In the genomic region with DNA sequence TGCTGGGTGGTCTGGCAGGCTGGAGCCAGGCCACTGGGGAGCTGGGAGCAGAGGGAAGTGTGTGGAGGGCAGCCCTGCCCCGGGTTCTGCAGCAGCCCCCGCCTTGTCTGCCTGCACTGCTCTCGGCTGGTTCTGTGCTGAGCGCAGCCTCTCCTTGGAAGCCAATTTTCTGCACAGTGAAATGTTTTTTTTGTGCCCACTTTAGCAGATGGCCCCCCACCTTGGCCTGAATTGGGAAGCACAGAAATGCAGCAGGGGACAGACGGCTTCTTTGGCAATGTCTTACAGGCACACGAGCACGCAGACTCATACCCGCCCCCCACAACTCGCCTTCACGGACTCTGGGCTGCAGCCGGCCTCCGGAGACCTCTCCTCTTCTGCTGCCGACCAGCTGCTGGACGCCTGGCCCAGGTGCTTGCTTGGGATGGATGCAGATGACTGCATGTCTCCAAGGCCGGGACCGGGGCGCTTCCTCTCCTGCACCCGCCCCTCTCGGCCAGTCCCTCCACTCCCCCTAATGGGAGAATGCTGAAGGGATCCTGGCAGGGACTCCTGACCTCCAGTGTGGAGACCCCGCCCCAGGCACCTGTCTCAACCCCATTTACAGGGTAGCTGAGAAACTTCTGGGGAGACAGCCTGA, we compare ENCODE assay signal across 23 cellular contexts. TPM values are rescaled to one million over a fixed set of nuclear protein-coding genes. Genes with fewer than 3 reads are reported as not detected.
"Had no signal": no experiment of that assay in that cellular context is flagged by ENCODE, and none has a peak within 500 bp of the region (broad histone marks: within the 10 kb centered on the region; RNA-seq: fewer than 3 reads in every experiment).

No MANE protein-coding gene starts in this region.

- DNase-seq: erythroblast; foreskin keratinocyte; kidney; left cardiac atrium; left ventricle myocardium inferior; lower lobe of right lung; occipital lobe; retina; stimulated activated CD4-positive, alpha-beta T cell treated with anti-CD3 and anti-CD28 coated beads, Interleukin-12 subunit alpha, Interleukin-12 subunit beta, amount 100 ng/mL, for 4 hours; stimulated activated naive CD4-positive, alpha-beta T cell; stomach; uterus had no signal

- H3K4me1 Mint-ChIP-seq: mesothelial cell of epicardium had no signal

- H3K9ac ChIP-seq: neural progenitor cell had no signal

- H3K27ac Mint-ChIP-seq: dendritic cell treated with granulocyte-macrophage colony-stimulating factor and Interleukin-4, amounts not matched to agents 40 ng/mL and 50 ng/mL, for 4 days; memory B cell; mesothelial cell of epicardium; neural progenitor cell; progenitor cell of endocrine pancreas had no signal

- H3K9me3 Mint-ChIP-seq: dendritic cell treated with granulocyte-macrophage colony-stimulating factor and Interleukin-4, amounts not matched to agents 40 ng/mL and 50 ng/mL, for 4 days; memory B cell; mesothelial cell of epicardium; natural killer cell treated with Interleukin-12 subunit alpha and Interleukin-12 subunit beta and Interleukin-15 and Interleukin-18, amount 100 ng/mL, for 72 hours; neural progenitor cell had no signal

- ATAC-seq: foreskin keratinocyte; left cardiac atrium; lower lobe of right lung; natural killer cell treated with Interleukin-12 subunit alpha and Interleukin-12 subunit beta and Interleukin-15 and Interleukin-18, amount 100 ng/mL, for 72 hours; pancreas; sciatic nerve had no signal

- FAIRE-seq: colon, kidney, pancreas had no signal

- H3K36me3 ChIP-seq: left ventricle myocardium inferior, lower lobe of right lung, neural progenitor cell, pancreas, stomach, upper lobe of left lung, uterus had no signal

- H3K4me1 ChIP-seq: foreskin keratinocyte, lower lobe of right lung, neural progenitor cell, pancreas, uterus had no signal

- H3K4me3 ChIP-seq: lower lobe of right lung, neural progenitor cell, pancreas, skin epidermis, stomach, upper lobe of left lung, uterus had no signal

- H3K36me3 Mint-ChIP-seq: memory B cell; mesothelial cell of epicardium; natural killer cell treated with Interleukin-12 subunit alpha and Interleukin-12 subunit beta and Interleukin-15 and Interleukin-18, amount 100 ng/mL, for 72 hours; neural progenitor cell had no signal

- H3K27ac ChIP-seq: foreskin keratinocyte, lower lobe of right lung, neural progenitor cell, pancreas, skin epidermis, upper lobe of left lung, uterus had no signal

- H3K4me3 Mint-ChIP-seq: dendritic cell treated with granulocyte-macrophage colony-stimulating factor and Interleukin-4, amounts not matched to agents 40 ng/mL and 50 ng/mL, for 4 days; memory B cell; mesothelial cell of epicardium; natural killer cell treated with Interleukin-12 subunit alpha and Interleukin-12 subunit beta and Interleukin-15 and Interleukin-18, amount 100 ng/mL, for 72 hours; neural progenitor cell had no signal

- H3K27me3 ChIP-seq: pancreas, upper lobe of left lung, uterus had no signal

- H3K9me3 ChIP-seq: left ventricle myocardium inferior, lower lobe of right lung, pancreas, stomach, upper lobe of left lung, uterus had no signal

- H3K4me2 ChIP-seq: neural progenitor cell had no signal

- H2AFZ ChIP-seq: neural progenitor cell had no signal

RNA-seq across cellular contexts. Expression of a gene that starts 14.8 kb away (rescaled TPM):
- total RNA-seq: left cardiac atrium, left ventricle myocardium inferior, progenitor cell of endocrine pancreas had no signal
- polyA plus RNA-seq: foreskin keratinocyte had no signal
